ENCODE assay signal across 9 cellular contexts in the genomic region with DNA sequence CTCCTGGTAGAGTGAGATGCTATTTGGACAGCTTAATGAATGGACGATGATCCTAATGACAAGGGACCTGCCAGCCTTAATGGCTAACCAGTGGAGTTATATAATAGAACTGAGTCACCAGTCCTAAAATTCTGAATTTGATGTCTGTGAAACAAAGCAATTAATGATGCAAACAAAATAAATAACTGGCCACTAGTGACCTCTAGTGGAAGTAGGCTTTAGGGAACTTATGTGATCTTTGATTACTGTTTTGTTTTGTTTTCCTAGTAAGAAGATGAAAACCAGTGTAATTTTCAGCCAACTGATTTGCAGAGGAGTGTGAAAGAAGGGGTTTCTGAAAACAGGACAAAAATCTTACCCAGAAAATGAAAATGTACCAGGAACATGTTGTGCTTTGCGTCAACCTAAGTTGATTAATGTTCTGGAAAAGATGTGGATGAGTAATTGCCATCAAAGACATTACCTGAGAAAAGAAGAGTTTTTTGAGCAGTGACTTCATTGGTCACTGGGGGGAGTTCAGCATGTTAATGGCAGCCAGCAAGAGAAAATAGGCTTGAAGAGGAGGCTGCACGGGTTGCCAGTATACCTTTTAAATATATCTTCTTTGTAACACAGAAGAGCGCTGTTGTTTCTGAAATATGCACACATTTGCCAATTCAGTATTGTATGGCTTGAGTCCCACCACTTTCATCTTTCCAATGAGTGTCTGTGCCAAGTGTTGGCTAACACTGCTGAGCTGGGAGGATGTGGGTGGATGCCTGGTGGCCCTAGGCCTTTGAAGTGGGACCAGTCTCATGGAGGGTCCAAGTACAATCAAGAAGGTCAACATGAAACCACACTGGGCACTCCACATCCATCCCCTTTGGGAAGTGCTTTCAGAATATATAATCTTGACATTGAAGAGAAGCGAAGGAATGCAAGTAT. TPM values are rescaled to one million over a fixed set of nuclear protein-coding genes. Genes with fewer than 3 reads are reported as not detected.
DNase-seq lines count a peak whose midpoint lies in the region; ATAC-seq and TF ChIP-seq lines count a peak whose summit lies in the region.
"Had no signal": no experiment of that assay in that cellular context is flagged by ENCODE, and none has a peak within 500 bp of the region (broad histone marks: within the 10 kb centered on the region; RNA-seq: fewer than 3 reads in every experiment).

No MANE protein-coding gene starts in this region.

- 75% methylated on average over 5 of the region's 5 CpGs for WGBS in right lobe of liver (ENCODE audit: insufficient coverage, low coverage, low lambda C conversion rate, missing lambda C conversion rate)

- H3K27me3 ChIP-seq in breast epithelium, result no peaks in the 10 kb centered on the region
- H3K27me3 ChIP-seq in right lobe of liver, result no peaks in the 10 kb centered on the region

- H3K36me3 ChIP-seq in breast epithelium (no peaks in the 10 kb centered on the region), right lobe of liver (no peaks in the 10 kb centered on the region)

- DNase-seq in GM13977 (ENCODE audit: low spot score) (peak; percentile 3), NCI-H2171 treated with DMSO at 0.1 percent for 48 hours (lab: John Stamatoyannopoulos, UW) (peak; percentile 72), breast epithelium (ENCODE audit: low spot score in 2 of 2) (peak in 1 of 2 donors; percentile 31), right lobe of liver (no peak)
- DNase-seq: activated naive CD8-positive, alpha-beta T cell treated with anti-CD3 and anti-CD28 coated beads, Interleukin-2, amount 10 ng/mL, durations not matched to agents 7 days and 5 days had no signal

- peak in 3 of 4 donors; percentile 41 to 63 (median 50) for ATAC-seq in right lobe of liver
- ATAC-seq in GM19463 (IDR thresholded peaks at IDR 0.05; ENCODE audit: unreplicated experiment), result no peak
- no peak for ATAC-seq in HG03039 (IDR thresholded peaks at IDR 0.05; ENCODE audit: unreplicated experiment)
- ATAC-seq in HG02678 (IDR thresholded peaks at IDR 0.05; ENCODE audit: unreplicated experiment), result no peak

- H3K4me1 ChIP-seq in breast epithelium, result peaks cover 0 to 8% of the 10 kb centered on the region in 2 donors
- no peaks in the 10 kb centered on the region for H3K4me1 ChIP-seq in right lobe of liver

- TF ChIP-seq POLR2A in breast epithelium (IDR thresholded peaks at IDR 0.05) (no peak), right lobe of liver (IDR thresholded peaks at IDR 0.05) (no peak)

- H3K9me3 ChIP-seq in breast epithelium (no peaks in the 10 kb centered on the region), right lobe of liver (no peaks in the 10 kb centered on the region)

- in situ Hi-C loops in GM13977 (cut with MboI; ENCODE audit: low pct_unique_long_range_greater_than_20kb, low sequenced_read_pairs, unreplicated experiment), result no loop called here

- no peak overlapping the region for H3K4me3 ChIP-seq in breast epithelium
- H3K4me3 ChIP-seq in right lobe of liver, result no peak overlapping the region

- intact Hi-C loops in breast epithelium (cut with DNase I; ENCODE audit: low total_unique reads), result no loop called here
- intact Hi-C loops in right lobe of liver (cut with DNase I), result no loop called here

- H3K27ac ChIP-seq in 22Rv1 (no peak overlapping the region), breast epithelium (peak overlapping the region; percentile 20 to 67), right lobe of liver (no peak overlapping the region)

- TF ChIP-seq CTCF in 22Rv1 (IDR thresholded peaks at IDR 0.05) (peak; percentile 82), GM13977 (IDR thresholded peaks at IDR 0.05; ENCODE audit: extremely low read depth, insufficient read depth, missing control alignments) (peak; percentile 48), breast epithelium (IDR thresholded peaks at IDR 0.05) (peak in 2 of 3 donors; percentile 59 to 61), right lobe of liver (IDR thresholded peaks at IDR 0.05) (peak; percentile 41 to 65 (median 56))

RNA-seq across cellular contexts. Expression of a gene that starts 9.3 kb away (rescaled TPM):
- total RNA-seq in breast epithelium, result 10 to 100 TPM in 1 of 3 donors, 1 to 10 TPM in 1, under 1 TPM in 1; under 0.01 to 20.9 (median 8.8) TPM
- 1 to 10 TPM in 3 of 6 experiments, under 1 TPM in 3; 0.51 to 1.4 (median 0.93) TPM for total RNA-seq in right lobe of liver
- total RNA-seq: activated naive CD8-positive, alpha-beta T cell treated with anti-CD3 and anti-CD28 coated beads, Interleukin-2, amount 10 ng/mL, durations not matched to agents 7 days and 5 days had no signal

RNA-seq across cellular contexts. Expression of a gene that starts 57.2 kb away (rescaled TPM):
- 10 to 100 TPM; 10.1 to 94.1 (median 36.9) TPM for total RNA-seq in breast epithelium
- total RNA-seq in right lobe of liver, result under 1 TPM in 1 of 6 experiments, not detected in 5; 0.69 TPM

Comparison
In these comparisons a context has a peak if more than half of its experiments do, and no peak if none do; other contexts are left out.
1. H3K27ac ChIP-seq: peak in breast epithelium (2 of 2); none in 22Rv1 (single experiment) and right lobe of liver (0 of 3).
2. DNase-seq: peak in GM13977 (single experiment) and NCI-H2171 treated with DMSO at 0.1 percent for 48 hours (single experiment); none in right lobe of liver (0 of 3).
3. ATAC-seq: peak in right lobe of liver (3 of 4); none in GM19463 (single experiment), HG03039 (single experiment) and HG02678 (single experiment).
4. RNA of a gene that starts 57.2 kb away (total RNA-seq): 10.1 to 94.1 TPM in breast epithelium; 0.69 TPM in right lobe of liver; every median in the first group is over 4 times any median in the second.
5. Peak in every context shown above with its lines, with median percentiles within 50 percentile points of each other: CTCF ChIP-seq.